In genomic region chr6:42017021-42017643, GRCh38 we compare ENCODE assay signal across 8 cellular contexts. TPM values are rescaled to one million over a fixed set of nuclear protein-coding genes. Genes with fewer than 3 reads are reported as not detected.
DNase-seq lines count a peak whose midpoint lies in the region; ATAC-seq and TF ChIP-seq lines count a peak whose summit lies in the region.

No MANE protein-coding gene starts in this region.

- in situ Hi-C loops in Caki2 (cut with HindIII; ENCODE audit: low pct_unique_long_range_greater_than_20kb, low sequenced_read_pairs), result no loop called here

- peak; percentile 73 for ATAC-seq in activated naive CD8-positive, alpha-beta T cell treated with anti-CD3 and anti-CD28 coated beads, Interleukin-2, amount 10 ng/mL, durations not matched to agents 7 days and 5 days (ENCODE audit: low read depth)
- no peak for ATAC-seq in GM23338
- ATAC-seq in GM19455 (IDR thresholded peaks at IDR 0.05; ENCODE audit: unreplicated experiment), result no peak

- H3K27me3 ChIP-seq in GM23338 (ENCODE audit: insufficient read depth) (no peaks in the 10 kb centered on the region), endodermal cell (ENCODE audit: control insufficient read depth, insufficient read depth, low read length, poor library complexity, severe bottlenecking) (no peaks in the 10 kb centered on the region)

- H3K9me2 ChIP-seq in GM23338 (ENCODE audit: insufficient read depth), result no peaks in the 10 kb centered on the region

- 82 to 96% methylated on average over 3 to 4 of the region's 4 CpGs for WGBS in endodermal cell (ENCODE audit: insufficient coverage in 1 of 2, insufficient read length in 1 of 2), 2 experiments

- H3K79me2 ChIP-seq in GM23338 (replicated peaks; ENCODE audit: insufficient read depth), result no peaks in the 10 kb centered on the region

- no peaks in the 10 kb centered on the region for H3K9me3 ChIP-seq in endodermal cell (ENCODE audit: control insufficient read depth, low read length)

- no peak overlapping the region; the same call in 1 of the 2 replicates for H3K4me3 ChIP-seq in Jurkat, Clone E6-1 (ENCODE audit: low read length)
- H3K4me3 ChIP-seq in GM23338 (no peak overlapping the region), endodermal cell (ENCODE audit: low read length) (no peak overlapping the region)

- H3K4me2 ChIP-seq in GM23338, result no peak overlapping the region

- H2AFZ ChIP-seq in GM23338, result no peak overlapping the region

- H3K36me3 Mint-ChIP-seq in activated naive CD8-positive, alpha-beta T cell treated with anti-CD3 and anti-CD28 coated beads, Interleukin-2, amount 10 ng/mL, durations not matched to agents 7 days and 5 days, result peaks cover 24% of the 10 kb centered on the region
- peaks cover 2% of the 10 kb centered on the region for H3K36me3 Mint-ChIP-seq in mesothelial cell of epicardium
- H3K36me3 Mint-ChIP-seq in GM23338 (ENCODE audit: low read depth), result no peaks in the 10 kb centered on the region
- H3K36me3 Mint-ChIP-seq in endodermal cell (ENCODE audit: low read depth), result no peaks in the 10 kb centered on the region

- H3K4me1 ChIP-seq in GM23338 (ENCODE audit: insufficient read depth), result peaks cover 1% of the 10 kb centered on the region; the same call in 1 of the 2 replicates
- H3K4me1 ChIP-seq in endodermal cell (ENCODE audit: control insufficient read depth, insufficient read depth, low read length), result no peaks in the 10 kb centered on the region

- DNase-seq in Caki2 (ENCODE audit: low read depth) (peak; percentile 60), mesothelial cell of epicardium (ENCODE audit: low spot score in 2 of 2, unreplicated experiment in 2 of 2) (no peak), NCI-H1092 (lab: John Stamatoyannopoulos, UW) (no peak), GM23338 (ENCODE audit: low spot score) (no peak), endodermal cell (no peak)
- DNase-seq in Jurkat, Clone E6-1 (ENCODE audit: low read depth, low spot score), result peak; percentile 82
- DNase-seq in activated naive CD8-positive, alpha-beta T cell treated with anti-CD3 and anti-CD28 coated beads, Interleukin-2, amount 10 ng/mL, durations not matched to agents 7 days and 5 days, result no peak

- H3K9me3 Mint-ChIP-seq in activated naive CD8-positive, alpha-beta T cell treated with anti-CD3 and anti-CD28 coated beads, Interleukin-2, amount 10 ng/mL, durations not matched to agents 7 days and 5 days, result peaks cover 1% of the 10 kb centered on the region
- no peaks in the 10 kb centered on the region for H3K9me3 Mint-ChIP-seq in mesothelial cell of epicardium
- no peaks in the 10 kb centered on the region for H3K9me3 Mint-ChIP-seq in GM23338
- H3K9me3 Mint-ChIP-seq in endodermal cell, result no peaks in the 10 kb centered on the region

- H3K36me3 ChIP-seq in GM23338 (ENCODE audit: insufficient read depth) (no peaks in the 10 kb centered on the region), endodermal cell (ENCODE audit: control insufficient read depth, insufficient read depth, low read length) (no peaks in the 10 kb centered on the region)

- no peak overlapping the region for H3K27ac ChIP-seq in GM23338 (ENCODE audit: low read depth)
- H3K27ac ChIP-seq in endodermal cell (ENCODE audit: low read depth, low read length), result no peak overlapping the region

- H3K4me1 Mint-ChIP-seq in activated naive CD8-positive, alpha-beta T cell treated with anti-CD3 and anti-CD28 coated beads, Interleukin-2, amount 10 ng/mL, durations not matched to agents 7 days and 5 days, result peaks cover 60% of the 10 kb centered on the region
- H3K4me1 Mint-ChIP-seq in mesothelial cell of epicardium (peaks cover 6% of the 10 kb centered on the region), GM23338 (peaks cover 2% of the 10 kb centered on the region), endodermal cell (peaks cover 2% of the 10 kb centered on the region)

- H3K9ac ChIP-seq in endodermal cell (ENCODE audit: extremely low read depth, low read length, poor library complexity, severe bottlenecking), result no peak overlapping the region

- H3K27ac Mint-ChIP-seq in activated naive CD8-positive, alpha-beta T cell treated with anti-CD3 and anti-CD28 coated beads, Interleukin-2, amount 10 ng/mL, durations not matched to agents 7 days and 5 days, result peak overlapping the region; percentile 94
- peak overlapping the region; percentile 48 for H3K27ac Mint-ChIP-seq in mesothelial cell of epicardium
- H3K27ac Mint-ChIP-seq in GM23338, result no peak overlapping the region
- H3K27ac Mint-ChIP-seq in endodermal cell, result no peak overlapping the region

- no peaks in the 10 kb centered on the region for H4K20me1 ChIP-seq in GM23338 (replicated peaks; ENCODE audit: insufficient read depth)

- H3F3A ChIP-seq in GM23338 (replicated peaks; ENCODE audit: low read depth), result no peaks in the 10 kb centered on the region

- no peak for TF ChIP-seq CTCF in mesothelial cell of epicardium (IDR thresholded peaks at IDR 0.05; ENCODE audit: unreplicated experiment)
- no peak for TF ChIP-seq CTCF in GM23338 (conservative IDR thresholded peaks at IDR 0.05; ENCODE audit: low read depth in 2 of 2)
- TF ChIP-seq CTCF in endodermal cell (conservative IDR thresholded peaks at IDR 0.05), result no peak

- no peaks in the 10 kb centered on the region for H3K27me3 Mint-ChIP-seq in activated naive CD8-positive, alpha-beta T cell treated with anti-CD3 and anti-CD28 coated beads, Interleukin-2, amount 10 ng/mL, durations not matched to agents 7 days and 5 days
- H3K27me3 Mint-ChIP-seq in mesothelial cell of epicardium (ENCODE audit: low read depth) (no peaks in the 10 kb centered on the region), GM23338 (ENCODE audit: insufficient read depth, low read depth, poor library complexity) (peaks cover 2% of the 10 kb centered on the region), endodermal cell (ENCODE audit: insufficient read depth) (no peaks in the 10 kb centered on the region)

- POLR2A ChIA-PET in activated naive CD8-positive, alpha-beta T cell treated with anti-CD3 and anti-CD28 coated beads, Interleukin-2, amount 10 ng/mL, durations not matched to agents 7 days and 5 days (lab: Charles Lee), result interaction anchor here (0.6 to 2.6 kb wide), 9 partner anchors 9 to 81 kb away, joined by 3 to 9 read pairs (median 4); partner anchors contain the start of gene CCND3

- H3K4me3 Mint-ChIP-seq in activated naive CD8-positive, alpha-beta T cell treated with anti-CD3 and anti-CD28 coated beads, Interleukin-2, amount 10 ng/mL, durations not matched to agents 7 days and 5 days, result peak overlapping the region; percentile 75
- H3K4me3 Mint-ChIP-seq in mesothelial cell of epicardium, result no peak overlapping the region
- H3K4me3 Mint-ChIP-seq in GM23338, result no peak overlapping the region
- no peak overlapping the region for H3K4me3 Mint-ChIP-seq in endodermal cell

TF ChIP-seq in GM23338, 12 proteins besides CTCF, POLR2A, EP300 and RAD21 (continues in another document):
- TF ChIP-seq ETS1 (IDR thresholded peaks at IDR 0.05) (no peak), NANOG (IDR thresholded peaks at IDR 0.05; ENCODE audit: borderline replicate concordance) (no peak), REST (IDR thresholded peaks at IDR 0.05; ENCODE audit: unreplicated experiment) (no peak), ZNF331 (CRISPR knock-in tag; IDR thresholded peaks at IDR 0.05; ENCODE audit: low read depth) (no peak), JUNB (IDR thresholded peaks at IDR 0.05; ENCODE audit: unreplicated experiment) (no peak), POLR2AphosphoS5 (IDR thresholded peaks at IDR 0.05; ENCODE audit: low read depth) (no peak), STAT1 (IDR thresholded peaks at IDR 0.05; ENCODE audit: unreplicated experiment) (no peak), CREB1 (CRISPR knock-in tag; IDR thresholded peaks at IDR 0.05; ENCODE audit: low read depth) (no peak)

RNA-seq across cellular contexts. Expression of gene TAF8, which starts 33.2 kb away (rescaled TPM):
- 20.3 and 28.0 TPM in 2 replicates for total RNA-seq in Caki2 (2014; rRNA removed; shearing (Covaris generic); ENCODE audit: low replicate concordance)
- polyA plus RNA-seq in Jurkat, Clone E6-1 (2012; ENCODE audit: insufficient read depth, insufficient read length), result 25.3 TPM
- 10 to 100 TPM; 46.2 to 50.4 TPM for total RNA-seq in activated naive CD8-positive, alpha-beta T cell treated with anti-CD3 and anti-CD28 coated beads, Interleukin-2, amount 10 ng/mL, durations not matched to agents 7 days and 5 days
- 32.1 to 38.9 TPM (median 36.5 TPM) in 3 replicates for total RNA-seq in mesothelial cell of epicardium
- 26.5 and 30.6 TPM in 2 replicates for total RNA-seq in GM23338 (2014; rRNA removed; shearing (Covaris generic))
- 18.7 and 19.1 TPM in 2 replicates for polyA plus RNA-seq in GM23338 (2016; fragmentation: Nextera tagmentation; extraction: Ambion mirVana)
- total RNA-seq in endodermal cell, result 10 to 100 TPM; 27.9 to 31.0 TPM
- polyA plus RNA-seq in endodermal cell (2013, experiment 1 of 2), result 21.5 TPM
- 19.4 TPM for polyA plus RNA-seq in endodermal cell (2013, experiment 2 of 2)

Comparison
In these comparisons a context has a peak if more than half of its experiments do, and no peak if none do; other contexts are left out.
1. DNase-seq: peak in Caki2 (single experiment) and Jurkat, Clone E6-1 (single experiment); none in activated naive CD8-positive, alpha-beta T cell treated with anti-CD3 and anti-CD28 coated beads, Interleukin-2, amount 10 ng/mL, durations not matched to agents 7 days and 5 days (single experiment), mesothelial cell of epicardium (0 of 2), NCI-H1092 (single experiment), GM23338 (single experiment) and endodermal cell (single experiment).
2. H3K27ac Mint-ChIP-seq: peak in activated naive CD8-positive, alpha-beta T cell treated with anti-CD3 and anti-CD28 coated beads, Interleukin-2, amount 10 ng/mL, durations not matched to agents 7 days and 5 days (single experiment) and mesothelial cell of epicardium (single experiment); none in GM23338 (single experiment) and endodermal cell (single experiment).